Comparison of ENCODE assay signal across 13 cellular contexts in the genomic region with DNA sequence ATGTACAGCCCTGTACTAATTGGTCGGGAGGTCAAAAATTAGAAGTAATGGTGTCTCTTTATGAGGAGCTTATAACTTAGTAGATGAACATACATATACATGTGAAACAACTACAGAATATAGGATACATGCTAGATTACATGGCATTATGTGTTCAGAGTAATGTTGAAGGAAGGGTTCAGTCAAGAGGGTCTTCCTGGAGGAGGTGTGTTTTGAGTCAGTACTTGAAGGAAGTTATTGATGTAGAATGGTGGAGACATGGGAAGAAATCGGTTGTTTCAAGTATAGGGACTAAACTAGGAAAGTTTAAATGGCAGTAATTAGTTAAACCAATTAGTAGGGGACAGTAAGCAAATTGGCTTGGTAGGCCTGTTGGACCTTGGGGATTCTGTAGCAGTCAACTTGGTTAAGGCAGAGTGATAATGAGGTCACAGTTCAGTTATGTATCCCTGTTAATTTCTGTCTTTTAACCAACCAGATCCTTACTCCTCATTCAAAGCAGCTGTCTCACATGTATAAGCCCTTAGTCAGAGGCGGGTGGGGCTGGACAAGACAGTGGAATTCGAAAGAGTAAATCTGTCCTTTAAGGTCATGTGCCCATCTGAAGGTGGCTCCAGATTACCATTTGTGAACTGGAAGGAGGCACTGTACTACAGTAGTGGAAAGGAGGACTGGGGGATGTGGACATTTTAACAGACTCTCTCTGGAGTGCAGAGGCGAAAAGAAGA. TPM values are rescaled to one million over a fixed set of nuclear protein-coding genes. Genes with fewer than 3 reads are reported as not detected.
A peak's percentile ranks its signal among the peaks of the same experiment; 100 is the strongest.
DNase-seq lines count a peak whose midpoint lies in the region; ATAC-seq and TF ChIP-seq lines count a peak whose summit lies in the region.
"Had no signal": no experiment of that assay in that cellular context is flagged by ENCODE, and none has a peak within 500 bp of the region (broad histone marks: within the 10 kb centered on the region; RNA-seq: fewer than 3 reads in every experiment).

No MANE protein-coding gene starts in this region.

- H3K36me3 ChIP-seq in brain microvascular endothelial cell (replicated peaks) (peaks cover 3% of the 10 kb centered on the region), mesenchymal stem cell (ENCODE audit: control insufficient read depth in 1 of 2, insufficient read depth in 2 of 2, low read depth in 1 of 2, low read length in 2 of 2) (peaks cover 0 to 3% of the 10 kb centered on the region in 2 experiments), sigmoid colon (no peaks in the 10 kb centered on the region)

- intact Hi-C loops in left cardiac atrium (cut with DNase I), result no loop called here
- intact Hi-C loops in sigmoid colon (cut with DNase I), result no loop called here

- no peak overlapping the region for H3K4ac ChIP-seq in mesenchymal stem cell (ENCODE audit: low read depth in 1 of 2, low read length in 2 of 2)

- no peak overlapping the region for H3K14ac ChIP-seq in mesenchymal stem cell (ENCODE audit: low read length in 2 of 2)

- no peak overlapping the region for H2BK12ac ChIP-seq in mesenchymal stem cell (ENCODE audit: low read length in 2 of 2)

- no peak overlapping the region for H2BK5ac ChIP-seq in mesenchymal stem cell (ENCODE audit: low read depth, low read length, poor library complexity, severe bottlenecking)

- no peak overlapping the region for H4K91ac ChIP-seq in mesenchymal stem cell (ENCODE audit: low read length)

- no peak overlapping the region for H3K4me2 ChIP-seq in mesenchymal stem cell (ENCODE audit: low read length, poor library complexity, severe bottlenecking)

- TF ChIP-seq EP300 in sigmoid colon (IDR thresholded peaks at IDR 0.05), result no peak

- TF ChIP-seq CTCF in AG10803 (conservative IDR thresholded peaks at IDR 0.05; ENCODE audit: low read length), result no peak
- no peak for TF ChIP-seq CTCF in brain microvascular endothelial cell (IDR thresholded peaks at IDR 0.05; ENCODE audit: low read depth, low read length, missing control alignments)
- TF ChIP-seq CTCF in sigmoid colon (IDR thresholded peaks at IDR 0.05), result no peak

- H3K79me1 ChIP-seq in mesenchymal stem cell (replicated peaks; ENCODE audit: low read length, poor library complexity, severe bottlenecking), result no peaks in the 10 kb centered on the region

- no peak overlapping the region for H2BK15ac ChIP-seq in mesenchymal stem cell (ENCODE audit: low read depth, poor library complexity, severe bottlenecking)

- no peak overlapping the region for H2AK5ac ChIP-seq in mesenchymal stem cell (ENCODE audit: low read length, severe bottlenecking)

- DNase-seq in AG10803 (ENCODE audit: low read depth) (peak; percentile 93), LoVo (ENCODE audit: low spot score) (peak; percentile 92), brain microvascular endothelial cell (peak; percentile 70), mesenchymal stem cell (peak; percentile 74), left cardiac atrium (no peak), sigmoid colon (no peak), CD1c-positive myeloid dendritic cell (ENCODE audit: extremely low spot score) (no peak)
- DNase-seq in central memory CD4-positive, alpha-beta T cell, result no peak
- DNase-seq: CD4-positive, CD25-positive, alpha-beta regulatory T cell; MM.1S had no signal

- no peak overlapping the region for H3K23ac ChIP-seq in mesenchymal stem cell (ENCODE audit: low read length in 2 of 2)

- peak overlapping the region; percentile 31 for H3K27ac ChIP-seq in brain microvascular endothelial cell
- peak overlapping the region; percentile 43 for H3K27ac ChIP-seq in mesenchymal stem cell (ENCODE audit: low read length, poor library complexity, severe bottlenecking)
- no peak overlapping the region for H3K27ac ChIP-seq in sigmoid colon
- H3K27ac ChIP-seq: VCaP had no signal

- no peak overlapping the region for H2AFZ ChIP-seq in mesenchymal stem cell (ENCODE audit: low read depth, low read length)

- no peaks in the 10 kb centered on the region for H3K9me3 ChIP-seq in mesenchymal stem cell (ENCODE audit: control insufficient read depth, low read length)
- no peaks in the 10 kb centered on the region for H3K9me3 ChIP-seq in sigmoid colon

- no peak for TF ChIP-seq POLR2A in sigmoid colon (IDR thresholded peaks at IDR 0.05)

- 58% methylated on average over 4 of the region's 5 CpGs for WGBS in mesenchymal stem cell
- 78 to 87% methylated on average over 5 of the region's 5 CpGs for WGBS in sigmoid colon, 2 donors

- in situ Hi-C loops in brain microvascular endothelial cell (cut with HindIII; ENCODE audit: low pct_ligation_motif_present, low sequenced_read_pairs), result no loop called here

- H2BK120ac ChIP-seq in mesenchymal stem cell (ENCODE audit: low read depth, low read length), result no peak overlapping the region

- H3K18ac ChIP-seq in mesenchymal stem cell (ENCODE audit: low read depth in 1 of 2, low read length in 2 of 2), result no peak overlapping the region

- no peak overlapping the region for H3K9ac ChIP-seq in mesenchymal stem cell (ENCODE audit: low read length)

- H3K4me1 ChIP-seq in mesenchymal stem cell (ENCODE audit: control insufficient read depth, insufficient read depth, low read depth, low read length), result peaks cover 10% of the 10 kb centered on the region
- H3K4me1 ChIP-seq in sigmoid colon, result peaks cover 0 to 28% (median 26%) of the 10 kb centered on the region in 4 donors

- H4K8ac ChIP-seq in mesenchymal stem cell (ENCODE audit: low read length), result no peak overlapping the region

- H3K4me3 ChIP-seq in AG10803 (ENCODE audit: low read length) (no peak overlapping the region), brain microvascular endothelial cell (ENCODE audit: low read depth, low read length) (no peak overlapping the region), mesenchymal stem cell (ENCODE audit: insufficient read depth in 1 of 2, low read depth in 1 of 2, low read length in 2 of 2) (no peak overlapping the region), sigmoid colon (no peak overlapping the region)

- ATAC-seq in left cardiac atrium, result no peak
- ATAC-seq: activated T-helper 17 cell treated with anti-CD3 and anti-CD28 coated beads, Interleukin-2, amount 50 U/mL, for 72 hours had no signal

- H3K27me3 ChIP-seq in brain microvascular endothelial cell (replicated peaks) (no peaks in the 10 kb centered on the region), mesenchymal stem cell (ENCODE audit: control insufficient read depth in 1 of 2, insufficient read depth in 1 of 2, low read length in 2 of 2) (no peaks in the 10 kb centered on the region), sigmoid colon (no peaks in the 10 kb centered on the region)

RNA-seq across cellular contexts. Expression of gene ANKRD52, which starts 3.5 kb away (rescaled TPM):
- polyA plus RNA-seq in mesenchymal stem cell (2013, experiment 1 of 2), result 26.4 TPM
- polyA plus RNA-seq in mesenchymal stem cell (2013, experiment 2 of 2), result 25.2 TPM
- total RNA-seq in left cardiac atrium (10 to 100 TPM; 20.3 to 24.1 TPM), sigmoid colon (10 to 100 TPM in 2 of 4 donors, 1 to 10 TPM in 2; 8.4 to 19.1 (median 10.5) TPM)
- 10 to 100 TPM in 1 of 3 donors, 1 to 10 TPM in 2; 4.2 to 20.1 (median 6.7) TPM for polyA plus RNA-seq in sigmoid colon

RNA-seq across cellular contexts. Expression of gene COQ10A, which starts 5.1 kb away (rescaled TPM):
- 12.6 TPM for polyA plus RNA-seq in mesenchymal stem cell (2013, experiment 1 of 2)
- 11.5 TPM for polyA plus RNA-seq in mesenchymal stem cell (2013, experiment 2 of 2)
- 10 to 100 TPM; 76.2 to 98.3 TPM for total RNA-seq in left cardiac atrium
- 10 to 100 TPM; 11.8 to 25.0 (median 19.9) TPM for total RNA-seq in sigmoid colon
- polyA plus RNA-seq in sigmoid colon, result 1 to 10 TPM; 2.4 to 6.2 (median 3.0) TPM

RNA-seq across cellular contexts. Expression of gene SLC39A5, which starts 31.8 kb away (rescaled TPM):
- polyA plus RNA-seq in mesenchymal stem cell (2013, experiment 1 of 2), result 0.10 TPM
- not detected for polyA plus RNA-seq in mesenchymal stem cell (2013, experiment 2 of 2)
- total RNA-seq in left cardiac atrium, result not detected
- not detected for total RNA-seq in sigmoid colon
- 10 to 100 TPM; 30.0 to 74.0 (median 31.2) TPM for polyA plus RNA-seq in sigmoid colon
- total RNA-seq: pulmonary artery endothelial cell had no signal
- polyA plus RNA-seq: CD4-positive, CD25-positive, alpha-beta regulatory T cell had no signal

RNA-seq across cellular contexts. Expression of gene NABP2, which starts 37.5 kb away (rescaled TPM):
- 27.3 TPM for polyA plus RNA-seq in mesenchymal stem cell (2013, experiment 1 of 2)
- polyA plus RNA-seq in mesenchymal stem cell (2013, experiment 2 of 2), result 26.7 TPM
- total RNA-seq in left cardiac atrium (10 to 100 TPM; 19.4 to 21.7 TPM), sigmoid colon (10 to 100 TPM; 17.2 to 33.5 (median 31.6) TPM)
- 10 to 100 TPM; 29.4 to 43.7 (median 32.6) TPM for polyA plus RNA-seq in sigmoid colon

RNA-seq across cellular contexts. Expression of gene CS, which starts 38.5 kb away (rescaled TPM):
- 126 TPM for polyA plus RNA-seq in mesenchymal stem cell (2013, experiment 1 of 2)
- 125 TPM for polyA plus RNA-seq in mesenchymal stem cell (2013, experiment 2 of 2)
- total RNA-seq in left cardiac atrium, result 100 to 1,000 TPM; 526 to 581 TPM
- 100 to 1,000 TPM in 2 of 4 donors, 10 to 100 TPM in 2; 75.9 to 130 (median 99.6) TPM for total RNA-seq in sigmoid colon
- 100 to 1,000 TPM; 102 to 151 (median 139) TPM for polyA plus RNA-seq in sigmoid colon

Comparison
In these comparisons a context has a peak if more than half of its experiments do, and no peak if none do; other contexts are left out.
1. DNase-seq: peak in AG10803 (single experiment), LoVo (single experiment), brain microvascular endothelial cell (single experiment) and mesenchymal stem cell (single experiment); none in left cardiac atrium (single experiment), central memory CD4-positive, alpha-beta T cell (single experiment), sigmoid colon (single experiment) and CD1c-positive myeloid dendritic cell (single experiment).
2. H3K27ac ChIP-seq: peak in brain microvascular endothelial cell (single experiment) and mesenchymal stem cell (single experiment); none in sigmoid colon (0 of 4).